In the genomic region with DNA sequence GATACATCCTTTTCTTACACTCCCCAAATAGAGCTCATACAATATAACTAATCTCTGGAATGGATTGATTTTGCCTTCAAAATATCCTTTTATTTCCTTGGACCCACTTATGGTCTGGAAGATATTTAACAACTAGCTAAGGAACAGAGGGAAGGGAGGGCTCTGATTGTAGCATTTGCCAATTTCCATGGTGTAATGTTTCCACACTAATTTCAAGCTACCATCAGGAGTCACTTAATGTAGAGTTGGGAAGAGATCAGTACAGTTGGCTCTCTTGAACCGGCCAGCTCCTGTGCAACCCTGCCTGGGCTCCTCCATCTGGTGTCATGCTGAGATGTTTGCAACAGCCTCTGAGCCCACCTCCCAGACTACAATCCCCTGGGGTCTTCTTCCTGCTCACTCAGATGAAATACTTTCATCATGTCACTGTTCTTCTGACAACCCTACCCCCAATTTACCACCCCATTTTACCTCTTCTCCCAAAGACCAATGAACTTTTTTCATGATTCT, we compare ENCODE assay signal across 2 cellular contexts.
TF ChIP-seq lines count a peak whose summit lies in the region.

No MANE protein-coding gene starts in this region.

TF ChIP-seq in A549, 52 proteins besides CTCF, POLR2A, EP300 and RAD21:
- TF ChIP-seq KDM1A (IDR thresholded peaks at IDR 0.05; ENCODE audit: low read depth) = no peak
- TF ChIP-seq CHD2 (IDR thresholded peaks at IDR 0.05; ENCODE audit: low read length, partially characterized antibody) = no peak
- TF ChIP-seq ZC3H11A (IDR thresholded peaks at IDR 0.05) = no peak
- TF ChIP-seq HOXB13 (CRISPR knock-in tag; IDR thresholded peaks at IDR 0.05; ENCODE audit: low read depth) = no peak
- no peak for TF ChIP-seq ESRRA (IDR thresholded peaks at IDR 0.05; ENCODE audit: borderline replicate concordance, low read length)
- TF ChIP-seq, protein P1, sequence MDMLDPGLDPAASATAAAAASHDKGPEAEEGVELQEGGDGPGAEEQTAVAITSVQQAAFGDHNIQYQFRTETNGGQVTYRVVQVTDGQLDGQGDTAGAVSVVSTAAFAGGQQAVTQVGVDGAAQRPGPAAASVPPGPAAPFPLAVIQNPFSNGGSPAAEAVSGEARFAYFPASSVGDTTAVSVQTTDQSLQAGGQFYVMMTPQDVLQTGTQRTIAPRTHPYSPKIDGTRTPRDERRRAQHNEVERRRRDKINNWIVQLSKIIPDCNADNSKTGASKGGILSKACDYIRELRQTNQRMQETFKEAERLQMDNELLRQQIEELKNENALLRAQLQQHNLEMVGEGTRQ (IDR thresholded peaks at IDR 0.05) = no peak
- TF ChIP-seq TFCP2L1 (CRISPR knock-in tag; IDR thresholded peaks at IDR 0.05) = no peak
- TF ChIP-seq ZFP36 (IDR thresholded peaks at IDR 0.05; ENCODE audit: borderline replicate concordance, partially characterized antibody) = no peak
- TF ChIP-seq EHMT2 (IDR thresholded peaks at IDR 0.05; ENCODE audit: low read depth) = no peak
- no peak for TF ChIP-seq NFE2L2 (conservative IDR thresholded peaks at IDR 0.05; ENCODE audit: low read length)
- TF ChIP-seq, protein P2, sequence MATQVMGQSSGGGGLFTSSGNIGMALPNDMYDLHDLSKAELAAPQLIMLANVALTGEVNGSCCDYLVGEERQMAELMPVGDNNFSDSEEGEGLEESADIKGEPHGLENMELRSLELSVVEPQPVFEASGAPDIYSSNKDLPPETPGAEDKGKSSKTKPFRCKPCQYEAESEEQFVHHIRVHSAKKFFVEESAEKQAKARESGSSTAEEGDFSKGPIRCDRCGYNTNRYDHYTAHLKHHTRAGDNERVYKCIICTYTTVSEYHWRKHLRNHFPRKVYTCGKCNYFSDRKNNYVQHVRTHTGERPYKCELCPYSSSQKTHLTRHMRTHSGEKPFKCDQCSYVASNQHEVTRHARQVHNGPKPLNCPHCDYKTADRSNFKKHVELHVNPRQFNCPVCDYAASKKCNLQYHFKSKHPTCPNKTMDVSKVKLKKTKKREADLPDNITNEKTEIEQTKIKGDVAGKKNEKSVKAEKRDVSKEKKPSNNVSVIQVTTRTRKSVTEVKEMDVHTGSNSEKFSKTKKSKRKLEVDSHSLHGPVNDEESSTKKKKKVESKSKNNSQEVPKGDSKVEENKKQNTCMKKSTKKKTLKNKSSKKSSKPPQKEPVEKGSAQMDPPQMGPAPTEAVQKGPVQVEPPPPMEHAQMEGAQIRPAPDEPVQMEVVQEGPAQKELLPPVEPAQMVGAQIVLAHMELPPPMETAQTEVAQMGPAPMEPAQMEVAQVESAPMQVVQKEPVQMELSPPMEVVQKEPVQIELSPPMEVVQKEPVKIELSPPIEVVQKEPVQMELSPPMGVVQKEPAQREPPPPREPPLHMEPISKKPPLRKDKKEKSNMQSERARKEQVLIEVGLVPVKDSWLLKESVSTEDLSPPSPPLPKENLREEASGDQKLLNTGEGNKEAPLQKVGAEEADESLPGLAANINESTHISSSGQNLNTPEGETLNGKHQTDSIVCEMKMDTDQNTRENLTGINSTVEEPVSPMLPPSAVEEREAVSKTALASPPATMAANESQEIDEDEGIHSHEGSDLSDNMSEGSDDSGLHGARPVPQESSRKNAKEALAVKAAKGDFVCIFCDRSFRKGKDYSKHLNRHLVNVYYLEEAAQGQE (IDR thresholded peaks at IDR 0.05) = no peak
- no peak for TF ChIP-seq ZNF302 (CRISPR knock-in tag; IDR thresholded peaks at IDR 0.05)
- TF ChIP-seq TP53 (CRISPR knock-in tag; IDR thresholded peaks at IDR 0.05) = no peak
- TF ChIP-seq FOXS1 (CRISPR knock-in tag; IDR thresholded peaks at IDR 0.05) = no peak
- no peak for TF ChIP-seq PHF8 (IDR thresholded peaks at IDR 0.05; ENCODE audit: borderline replicate concordance, low read depth)
- no peak for TF ChIP-seq MYC (IDR thresholded peaks at IDR 0.05; ENCODE audit: borderline replicate concordance, low read length)
- no peak for TF ChIP-seq HDAC2 (IDR thresholded peaks at IDR 0.05)
- TF ChIP-seq, protein P3, sequence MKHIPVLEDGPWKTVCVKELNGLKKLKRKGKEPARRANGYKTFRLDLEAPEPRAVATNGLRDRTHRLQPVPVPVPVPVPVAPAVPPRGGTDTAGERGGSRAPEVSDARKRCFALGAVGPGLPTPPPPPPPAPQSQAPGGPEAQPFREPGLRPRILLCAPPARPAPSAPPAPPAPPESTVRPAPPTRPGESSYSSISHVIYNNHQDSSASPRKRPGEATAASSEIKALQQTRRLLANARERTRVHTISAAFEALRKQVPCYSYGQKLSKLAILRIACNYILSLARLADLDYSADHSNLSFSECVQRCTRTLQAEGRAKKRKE (CRISPR knock-in tag; IDR thresholded peaks at IDR 0.05; ENCODE audit: low read depth) = no peak
- TF ChIP-seq GATA3 (IDR thresholded peaks at IDR 0.05; ENCODE audit: borderline replicate concordance) = no peak

TF ChIP-seq in IMR-90, 13 proteins besides CTCF, POLR2A, EP300 and RAD21:
- TF ChIP-seq SMC3 (IDR thresholded peaks at IDR 0.05; ENCODE audit: low read depth, low read length) (no peak), CHD1 (IDR thresholded peaks at IDR 0.05; ENCODE audit: low read depth, low read length) (no peak), MAFK (IDR thresholded peaks at IDR 0.05; ENCODE audit: low read depth, low read length) (no peak), CEBPB (IDR thresholded peaks at IDR 0.05; ENCODE audit: low read depth, low read length) (no peak), MAZ (IDR thresholded peaks at IDR 0.05; ENCODE audit: borderline replicate concordance, low read depth, low read length) (no peak), RCOR1 (IDR thresholded peaks at IDR 0.05; ENCODE audit: insufficient replicate concordance, low read length) (no peak), BHLHE40 (IDR thresholded peaks at IDR 0.05; ENCODE audit: low read depth, low read length) (no peak), RFX5 (IDR thresholded peaks at IDR 0.05; ENCODE audit: low read depth, low read length) (no peak), NFE2L2 (IDR thresholded peaks at IDR 0.05; ENCODE audit: low read depth, low read length) (no peak)
- TF ChIP-seq, protein P1 (IDR thresholded peaks at IDR 0.05; ENCODE audit: low read depth, low read length) = no peak
- TF ChIP-seq, protein P4, sequence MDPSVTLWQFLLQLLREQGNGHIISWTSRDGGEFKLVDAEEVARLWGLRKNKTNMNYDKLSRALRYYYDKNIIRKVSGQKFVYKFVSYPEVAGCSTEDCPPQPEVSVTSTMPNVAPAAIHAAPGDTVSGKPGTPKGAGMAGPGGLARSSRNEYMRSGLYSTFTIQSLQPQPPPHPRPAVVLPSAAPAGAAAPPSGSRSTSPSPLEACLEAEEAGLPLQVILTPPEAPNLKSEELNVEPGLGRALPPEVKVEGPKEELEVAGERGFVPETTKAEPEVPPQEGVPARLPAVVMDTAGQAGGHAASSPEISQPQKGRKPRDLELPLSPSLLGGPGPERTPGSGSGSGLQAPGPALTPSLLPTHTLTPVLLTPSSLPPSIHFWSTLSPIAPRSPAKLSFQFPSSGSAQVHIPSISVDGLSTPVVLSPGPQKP (IDR thresholded peaks at IDR 0.05; ENCODE audit: borderline replicate concordance, low read depth, low read length) = no peak
